ENCODE assay signal across 26 cellular contexts in the genomic region with DNA sequence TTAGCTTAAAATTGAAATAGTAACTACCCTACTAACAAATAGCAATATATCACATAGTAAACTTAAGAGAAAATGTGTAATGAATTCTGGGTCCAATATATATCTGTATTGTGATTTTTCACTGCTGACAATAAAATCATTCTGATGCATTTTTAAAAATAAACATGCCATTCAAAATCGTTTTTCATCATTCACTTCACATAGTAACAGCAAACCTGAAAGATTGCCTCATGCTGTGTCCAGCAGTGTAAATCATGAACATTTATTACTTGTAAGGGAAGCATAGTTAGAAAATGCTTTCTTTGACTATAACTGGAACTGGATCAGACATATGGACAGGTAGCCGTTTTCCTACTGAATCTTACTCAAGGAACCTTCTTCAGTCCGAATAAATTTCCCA.
"Had no signal": no experiment of that assay in that cellular context is flagged by ENCODE, and none has a peak within 500 bp of the region (broad histone marks: within the 10 kb centered on the region; RNA-seq: fewer than 3 reads in every experiment).

No MANE protein-coding gene starts in this region.

- H3K9me3 ChIP-seq: esophagus muscularis mucosa, gastroesophageal sphincter, heart left ventricle, left lung, mucosa of descending colon, right lobe of liver, suprapubic skin, vagina had no signal

- H3K4me2 ChIP-seq: hepatocyte, neural progenitor cell had no signal

- H3K79me2 ChIP-seq: hepatocyte, parathyroid adenoma had no signal

- H3K36me3 ChIP-seq: neural progenitor cell had no signal

- H3K4me3 ChIP-seq: esophagus muscularis mucosa, gastroesophageal sphincter, heart left ventricle, hepatocyte, left lung, mucosa of descending colon, neural progenitor cell, right lobe of liver, suprapubic skin, vagina had no signal

- H2AFZ ChIP-seq: hepatocyte, neural progenitor cell, parathyroid adenoma had no signal

- H3K27me3 ChIP-seq: esophagus muscularis mucosa, foreskin keratinocyte, gastroesophageal sphincter, heart left ventricle, hepatocyte, left lung, neural progenitor cell, right lobe of liver, suprapubic skin, vagina had no signal

- H3K9ac ChIP-seq: neural progenitor cell, parathyroid adenoma had no signal

- FAIRE-seq: endothelial cell of umbilical vein had no signal

- DNase-seq: dermis blood vessel endothelial cell; effector memory CD4-positive, alpha-beta T cell; foreskin keratinocyte; heart left ventricle; left cardiac atrium; left lung; mesenchymal stem cell; mucosa of descending colon; naive B cell; right lobe of liver; small intestine; stimulated activated CD4-positive, alpha-beta T cell treated with anti-CD3 and anti-CD28 coated beads, Interleukin-15, amount 100 ng/mL, for 24 hours; stimulated activated CD4-positive, alpha-beta T cell treated with anti-CD3 and anti-CD28 coated beads, Interleukin-4, amount 100 ng/mL, for 1 hour; stimulated activated CD8-positive, alpha-beta memory T cell treated with anti-CD3 and anti-CD28 coated beads, Interleukin-4, amount 100 ng/mL, for 48 hours; stimulated activated naive CD4-positive, alpha-beta T cell; stimulated activated naive CD8-positive, alpha-beta T cell treated with anti-CD3 and anti-CD28 coated beads, Interleukin-15, amount 100 ng/mL, for 72 hours; trophoblast cell had no signal

- H3K4me1 ChIP-seq: esophagus muscularis mucosa, gastroesophageal sphincter, heart left ventricle, left lung, neural progenitor cell, right lobe of liver, vagina had no signal

- H3K27ac ChIP-seq: esophagus muscularis mucosa, foreskin keratinocyte, gastroesophageal sphincter, heart left ventricle, hepatocyte, left lung, neural progenitor cell, parathyroid adenoma, right lobe of liver, suprapubic skin, vagina had no signal

- ATAC-seq: foreskin keratinocyte; gastroesophageal sphincter; heart left ventricle; left cardiac atrium; left lung; mucosa of descending colon; natural killer cell treated with Interleukin-12 subunit alpha and Interleukin-12 subunit beta and Interleukin-15 and Interleukin-18, amount 100 ng/mL, for 72 hours; right lobe of liver; stimulated activated naive CD8-positive, alpha-beta T cell treated with anti-CD3 and anti-CD28 coated beads, Interleukin-15, amount 100 ng/mL, for 72 hours had no signal
